ENCODE assay signal across 18 cellular contexts in the genomic region with DNA sequence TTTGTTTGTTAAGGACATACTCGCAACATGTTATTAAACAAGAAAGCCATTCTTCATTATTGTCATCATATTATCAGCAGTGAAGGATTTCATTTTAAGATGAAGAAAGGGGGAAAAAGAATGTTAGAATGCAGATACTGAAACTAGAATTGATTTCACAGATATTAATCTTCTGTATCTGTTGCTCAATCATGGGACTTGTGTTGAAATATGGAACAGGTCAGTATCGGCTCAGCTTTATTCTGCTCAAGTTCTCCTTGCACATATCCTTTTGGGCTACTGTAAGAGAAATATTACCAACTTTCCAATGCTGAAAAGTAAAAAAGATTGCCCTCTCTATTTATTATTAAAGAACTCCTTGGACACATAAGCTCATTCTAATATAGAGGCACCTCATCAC. TPM values are rescaled to one million over a fixed set of nuclear protein-coding genes. Genes with fewer than 3 reads are reported as not detected.
DNase-seq lines count a peak whose midpoint lies in the region; ATAC-seq and TF ChIP-seq lines count a peak whose summit lies in the region.
"Had no signal": no experiment of that assay in that cellular context is flagged by ENCODE, and none has a peak within 500 bp of the region (broad histone marks: within the 10 kb centered on the region; RNA-seq: fewer than 3 reads in every experiment).

No MANE protein-coding gene starts in this region.

- TF ChIP-seq CTCF in choroid plexus epithelial cell (conservative IDR thresholded peaks at IDR 0.05; ENCODE audit: low read depth, low read length) (no peak), right lobe of liver (IDR thresholded peaks at IDR 0.05) (no peak), upper lobe of right lung (IDR thresholded peaks at IDR 0.05) (no peak)

- H3K9me3 ChIP-seq in right lobe of liver: no peaks in the 10 kb centered on the region
- no peaks in the 10 kb centered on the region for H3K9me3 ChIP-seq in upper lobe of right lung
- H3K9me3 ChIP-seq: Caco-2, tibial artery had no signal

- H3K4me1 ChIP-seq in right lobe of liver: peaks cover 0 to 12% (median 0%) of the 10 kb centered on the region in 4 donors
- peaks cover 10% of the 10 kb centered on the region for H3K4me1 ChIP-seq in upper lobe of right lung
- H3K4me1 ChIP-seq: Caco-2 had no signal

- ATAC-seq in right lobe of liver (peak; percentile 50 to 83 (median 68)), upper lobe of right lung (peak; percentile 50)
- ATAC-seq: activated CD4-positive, CD25-positive, alpha-beta regulatory T cell treated with anti-CD3 and anti-CD28 coated beads, Interleukin-2, amount 50 U/mL, for 24 hours; activated CD8-positive, alpha-beta T cell treated with anti-CD3 and anti-CD28 coated beads, Interleukin-2, amount 10 ng/mL, durations not matched to agents 7 days and 5 days; activated T-cell treated with anti-CD3 and anti-CD28 coated beads, Interleukin-2, amount 50 U/mL, for 4 hours; natural killer cell treated with Interleukin-12 subunit alpha and Interleukin-12 subunit beta and Interleukin-15 and Interleukin-18, amount 100 ng/mL, for 72 hours had no signal

- no peaks in the 10 kb centered on the region for H3K27me3 ChIP-seq in right lobe of liver
- no peaks in the 10 kb centered on the region for H3K27me3 ChIP-seq in upper lobe of right lung
- H3K27me3 ChIP-seq: tibial artery had no signal

- H3K27ac ChIP-seq in right lobe of liver: no peak overlapping the region
- no peak overlapping the region for H3K27ac ChIP-seq in upper lobe of right lung
- H3K27ac ChIP-seq: 22Rv1, tibial artery had no signal

- intact Hi-C loops in right lobe of liver (cut with DNase I): no loop called here
- intact Hi-C loops in upper lobe of right lung (cut with DNase I): no loop called here

- TF ChIP-seq POLR2A in right lobe of liver (IDR thresholded peaks at IDR 0.05): no peak

- DNase-seq in DMS53 (lab: John Stamatoyannopoulos, UW) (peak; percentile 10), DMS53 treated with DMSO at 0.1 percent for 48 hours (lab: John Stamatoyannopoulos, UW; ENCODE audit: unreplicated experiment) (no peak), choroid plexus epithelial cell (ENCODE audit: low read depth) (peak; percentile 58), right lobe of liver (no peak), upper lobe of right lung (no peak), NCI-H446 (lab: John Stamatoyannopoulos, UW) (no peak), pons (ENCODE audit: low spot score) (no peak)
- DNase-seq in stimulated activated CD4-positive, alpha-beta T cell treated with anti-CD3 and anti-CD28 coated beads, Interleukin-1b, Interleukin-23, amount 100 ng/mL, for 48 hours: no peak
- DNase-seq: activated CD8-positive, alpha-beta T cell treated with anti-CD3 and anti-CD28 coated beads, Interleukin-2, amount 10 ng/mL, durations not matched to agents 7 days and 5 days; activated naive CD4-positive, alpha-beta T cell treated with anti-CD3 and anti-CD28 coated beads, Interleukin-2, amount 50 U/mL, for 16 hours; activated T-cell treated with anti-CD3 and anti-CD28 coated beads, Interleukin-2, amount 50 U/mL, for 4 hours; Caco-2; NCI-H1436; NCI-H2171; tibial artery had no signal

- no peak overlapping the region for H3K4me3 ChIP-seq in choroid plexus epithelial cell (ENCODE audit: low read depth, low read length)
- no peak overlapping the region for H3K4me3 ChIP-seq in right lobe of liver
- H3K4me3 ChIP-seq in upper lobe of right lung: no peak overlapping the region
- H3K4me3 ChIP-seq: tibial artery had no signal

- no peaks in the 10 kb centered on the region for H3K36me3 ChIP-seq in right lobe of liver
- H3K36me3 ChIP-seq in upper lobe of right lung: no peaks in the 10 kb centered on the region
- H3K36me3 ChIP-seq: tibial artery had no signal

- WGBS in right lobe of liver (ENCODE audit: insufficient coverage, low coverage, low lambda C conversion rate, missing lambda C conversion rate): 61% methylated on average over 2 of the region's 2 CpGs

RNA-seq across cellular contexts. Expression of a gene that starts 13.8 kb away (rescaled TPM):
- 10 to 100 TPM in 4 of 6 experiments, 1 to 10 TPM in 2; 3.2 to 16.8 (median 12.5) TPM for total RNA-seq in right lobe of liver
- total RNA-seq in upper lobe of right lung: 314 TPM

Comparison
In these comparisons a context has a peak if more than half of its experiments do, and no peak if none do; other contexts are left out.
1. DNase-seq: peak in DMS53 (single experiment) and choroid plexus epithelial cell (single experiment); none in DMS53 treated with DMSO at 0.1 percent for 48 hours (single experiment), right lobe of liver (0 of 3), upper lobe of right lung (single experiment), NCI-H446 (0 of 2), pons (single experiment) and stimulated activated CD4-positive, alpha-beta T cell treated with anti-CD3 and anti-CD28 coated beads, Interleukin-1b, Interleukin-23, amount 100 ng/mL, for 48 hours (single experiment).
2. RNA of a gene that starts 13.8 kb away (total RNA-seq): 314 TPM in upper lobe of right lung (single experiment); 3.2 to 16.8 TPM in right lobe of liver; every median in the first group is over 10 times any median in the second.